Comparison of ENCODE assay signal across 24 cellular contexts in the genomic region with DNA sequence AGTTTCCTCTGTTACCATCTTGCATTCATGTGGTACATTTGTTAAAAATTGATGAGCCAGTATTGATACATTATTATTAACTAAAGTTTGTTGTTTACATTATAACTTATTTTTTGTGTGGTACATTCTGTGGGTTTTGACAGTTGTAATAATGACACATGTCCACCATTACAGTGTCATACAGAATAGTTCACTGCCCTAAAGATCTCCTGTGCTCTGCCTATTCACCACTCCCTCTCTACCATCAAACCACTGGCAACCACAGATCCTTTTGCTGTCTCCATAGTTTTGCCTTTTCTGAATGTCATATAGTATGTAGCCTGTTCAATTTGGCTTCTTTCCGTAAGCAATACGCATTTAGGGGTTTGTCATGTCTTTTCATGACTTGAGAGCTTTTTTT.
"Had no signal": no experiment of that assay in that cellular context is flagged by ENCODE, and none has a peak within 500 bp of the region (broad histone marks: within the 10 kb centered on the region; RNA-seq: fewer than 3 reads in every experiment).

No MANE protein-coding gene starts in this region.

- H3K36me3 ChIP-seq: brain microvascular endothelial cell, cardiac muscle cell had no signal

- H3K27me3 Mint-ChIP-seq: activated CD4-positive, alpha-beta memory T cell treated with anti-CD3 and anti-CD28 coated beads for 36 hours; activated CD4-positive, alpha-beta T cell treated with anti-CD3 and anti-CD28 coated beads, Interleukin-2, amount 10 ng/mL, durations not matched to agents 7 days and 5 days; activated naive CD8-positive, alpha-beta T cell; IgD-negative memory B cell; T-cell had no signal

- H3K9me3 Mint-ChIP-seq: activated CD4-positive, alpha-beta memory T cell treated with anti-CD3 and anti-CD28 coated beads for 36 hours; activated naive CD4-positive, alpha-beta T cell treated with anti-CD3 and anti-CD28 coated beads for 36 hours; IgD-negative memory B cell; T-cell had no signal

- H3K4me3 ChIP-seq: cardiac muscle cell had no signal

- H3K27ac ChIP-seq: brain microvascular endothelial cell, cardiac muscle cell had no signal

- H3K27ac Mint-ChIP-seq: activated CD4-positive, alpha-beta memory T cell treated with anti-CD3 and anti-CD28 coated beads for 36 hours; activated CD4-positive, alpha-beta T cell treated with anti-CD3 and anti-CD28 coated beads, Interleukin-2, amount 10 ng/mL, durations not matched to agents 7 days and 5 days; activated naive CD4-positive, alpha-beta T cell treated with anti-CD3 and anti-CD28 coated beads for 36 hours; activated naive CD8-positive, alpha-beta T cell; IgD-negative memory B cell; T-cell had no signal

- ATAC-seq: PC-3, T-cell had no signal

- H3K4me3 Mint-ChIP-seq: activated CD4-positive, alpha-beta memory T cell treated with anti-CD3 and anti-CD28 coated beads for 36 hours; activated CD4-positive, alpha-beta T cell treated with anti-CD3 and anti-CD28 coated beads, Interleukin-2, amount 10 ng/mL, durations not matched to agents 7 days and 5 days; activated naive CD4-positive, alpha-beta T cell treated with anti-CD3 and anti-CD28 coated beads for 36 hours; activated naive CD8-positive, alpha-beta T cell; IgD-negative memory B cell; T-cell had no signal

- H3K27me3 ChIP-seq: brain microvascular endothelial cell, cardiac muscle cell had no signal

- DNase-seq: activated CD4-positive, alpha-beta T cell treated with anti-CD3 and anti-CD28 coated beads, Interleukin-2, amount 10 ng/mL, durations not matched to agents 7 days and 5 days; activated CD4-positive, CD25-positive, alpha-beta regulatory T cell; activated CD8-positive, alpha-beta memory T cell treated with anti-CD3 and anti-CD28 coated beads for 24 hours; activated gamma-delta T cell; activated naive CD4-positive, alpha-beta T cell treated with anti-CD3 and anti-CD28 coated beads for 36 hours; amygdala; KG1; NCI-H1092; NCI-H1417; NCI-H1930; NCI-H345; NCI-H510A; NCI-H526 treated with DMSO at 0.1 percent for 48 hours; NCI-H82; NK-92 treated with Interleukin-12 subunit alpha and Interleukin-12 subunit beta, amount 100 ng/mL, for 24 hours; PC-3; SHP77 treated with DMSO at 0.1 percent for 48 hours; T-cell; T1000 had no signal
